Comparison of ENCODE assay signal across 24 cellular contexts in the genomic region with DNA sequence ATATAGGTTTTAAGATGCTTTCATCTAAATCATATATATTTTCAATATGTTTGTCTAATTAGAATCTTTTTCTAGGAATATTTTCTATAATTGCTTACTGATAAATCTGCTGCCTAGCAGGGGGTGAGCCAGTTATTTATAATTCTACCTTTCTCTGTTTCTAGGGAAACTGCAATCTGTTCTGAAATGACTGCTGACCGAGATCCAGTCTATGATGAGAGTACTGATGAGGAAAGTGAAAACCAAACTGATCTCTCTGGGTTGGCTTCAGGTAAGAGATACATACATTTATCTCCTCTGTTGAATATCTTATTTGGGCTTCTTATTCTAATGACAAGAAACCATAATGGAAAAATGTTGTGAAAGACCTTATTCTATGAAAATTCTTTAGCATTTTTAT.
DNase-seq lines count a peak whose midpoint lies in the region; ATAC-seq and TF ChIP-seq lines count a peak whose summit lies in the region.
"Had no signal": no experiment of that assay in that cellular context is flagged by ENCODE, and none has a peak within 500 bp of the region (broad histone marks: within the 10 kb centered on the region; RNA-seq: fewer than 3 reads in every experiment).

No MANE protein-coding gene starts in this region.

- H3K4me3 Mint-ChIP-seq in CD4-positive, alpha-beta T cell = no peak overlapping the region
- no peak overlapping the region for H3K4me3 Mint-ChIP-seq in mesothelial cell of epicardium
- H3K4me3 Mint-ChIP-seq: activated CD4-positive, alpha-beta memory T cell treated with anti-CD3 and anti-CD28 coated beads for 36 hours; activated T-helper 1 cell treated with anti-CD3 and anti-CD28 coated beads, Interleukin-12 subunit alpha, Interleukin-12 subunit beta, Interleukin-2, Interleukin-4 antibody, amounts not matched to agents 30 ng/mL and 10 ng/mL and 1 ng/mL, durations not matched to agents 14 hours and 24 hours and 36 hours; B cell; CD8-positive, alpha-beta memory T cell; naive thymus-derived CD4-positive, alpha-beta T cell; stimulated activated naive B cell treated with anti-CD40 and anti-IgM and Interleukin-4, amounts not matched to agents 10 μg/mL and 1 μg/mL and 100 μg/mL, for 72 hours had no signal

- no peaks in the 10 kb centered on the region for H3K27me3 Mint-ChIP-seq in CD4-positive, alpha-beta T cell
- H3K27me3 Mint-ChIP-seq in mesothelial cell of epicardium (ENCODE audit: low read depth) = no peaks in the 10 kb centered on the region
- H3K27me3 Mint-ChIP-seq: activated CD4-positive, alpha-beta memory T cell treated with anti-CD3 and anti-CD28 coated beads for 36 hours; B cell; CD8-positive, alpha-beta memory T cell; naive thymus-derived CD4-positive, alpha-beta T cell; stimulated activated naive B cell treated with anti-CD40 and anti-IgM and Interleukin-4, amounts not matched to agents 10 μg/mL and 1 μg/mL and 100 μg/mL, for 72 hours had no signal

- in situ Hi-C loops in GM13977 (cut with MboI; ENCODE audit: low pct_unique_long_range_greater_than_20kb, low sequenced_read_pairs, unreplicated experiment) = no loop called here

- H3K4me1 Mint-ChIP-seq in CD4-positive, alpha-beta T cell (ENCODE audit: low read depth) = no peaks in the 10 kb centered on the region
- H3K4me1 Mint-ChIP-seq in mesothelial cell of epicardium = peaks cover 2% of the 10 kb centered on the region
- H3K4me1 Mint-ChIP-seq: B cell; CD8-positive, alpha-beta memory T cell; naive thymus-derived CD4-positive, alpha-beta T cell; stimulated activated naive B cell treated with anti-CD40 and anti-IgM and Interleukin-4, amounts not matched to agents 10 μg/mL and 1 μg/mL and 100 μg/mL, for 72 hours had no signal

- H3K36me3 Mint-ChIP-seq in CD4-positive, alpha-beta T cell (ENCODE audit: low read depth) = peaks cover 28% of the 10 kb centered on the region
- peaks cover 2% of the 10 kb centered on the region for H3K36me3 Mint-ChIP-seq in mesothelial cell of epicardium

- CTCF ChIA-PET in CD4-positive, alpha-beta T cell (lab: Charles Lee) = no interaction called here

- intact Hi-C loops in CD4-positive, alpha-beta T cell (cut with DNase I, micrococcal nuclease) = no loop called here

- no peak overlapping the region for H3K27ac ChIP-seq in CD4-positive, alpha-beta T cell (ENCODE audit: low read depth, low read length)
- H3K27ac ChIP-seq: breast epithelium, left ventricle myocardium inferior, upper lobe of right lung had no signal

- H3K9me3 ChIP-seq in CD4-positive, alpha-beta T cell (ENCODE audit: control insufficient read depth, low read length) = no peaks in the 10 kb centered on the region
- H3K9me3 ChIP-seq: breast epithelium, left ventricle myocardium inferior, upper lobe of right lung had no signal

- POLR2A ChIA-PET in CD4-positive, alpha-beta T cell (lab: Charles Lee) = no interaction called here

- ATAC-seq in HG02938 (IDR thresholded peaks at IDR 0.05; ENCODE audit: unreplicated experiment) = peak; percentile 91
- peak; percentile 53 for ATAC-seq in HG03439 (IDR thresholded peaks at IDR 0.05; ENCODE audit: unreplicated experiment)
- no peak for ATAC-seq in HG03045 (IDR thresholded peaks at IDR 0.05; ENCODE audit: unreplicated experiment)
- ATAC-seq in CD4-positive, alpha-beta T cell (ENCODE audit: poor library complexity) = no peak
- ATAC-seq: naive thymus-derived CD4-positive, alpha-beta T cell; stimulated activated naive B cell treated with anti-CD40 and anti-IgM and Interleukin-4, amounts not matched to agents 10 μg/mL and 1 μg/mL and 100 μg/mL, for 72 hours; upper lobe of right lung had no signal

- TF ChIP-seq CTCF in GM13977 (IDR thresholded peaks at IDR 0.05; ENCODE audit: extremely low read depth, insufficient read depth, missing control alignments) (no peak), GM20000 (IDR thresholded peaks at IDR 0.05; ENCODE audit: extremely low read depth, missing control alignments) (no peak), mesothelial cell of epicardium (IDR thresholded peaks at IDR 0.05; ENCODE audit: unreplicated experiment) (no peak)
- no peak for TF ChIP-seq CTCF in CD4-positive, alpha-beta T cell (IDR thresholded peaks at IDR 0.05)

- DNase-seq in GM13977 (ENCODE audit: low spot score) = peak; percentile 17
- peak; percentile 4 for DNase-seq in GM20000 (ENCODE audit: low spot score)
- no peak for DNase-seq in UCSD-AML1 (lab: John Stamatoyannopoulos, UW; ENCODE audit: unreplicated experiment)
- no peak for DNase-seq in CD4-positive, alpha-beta T cell
- DNase-seq in mesothelial cell of epicardium (ENCODE audit: low spot score in 2 of 2, unreplicated experiment in 2 of 2) = no peak
- DNase-seq: activated CD4-positive, alpha-beta memory T cell treated with anti-CD3 and anti-CD28 coated beads for 36 hours; activated CD8-positive, alpha-beta memory T cell treated with anti-CD3 and anti-CD28 coated beads, Interleukin-2, amount 50 U/mL, for 4 hours; activated naive CD4-positive, alpha-beta T cell treated with anti-CD3 and anti-CD28 coated beads, Interleukin-2, amount 50 U/mL, for 16 hours; CD8-positive, alpha-beta memory T cell; left ventricle myocardium inferior; midbrain; naive thymus-derived CD4-positive, alpha-beta T cell; NCI-H1092; NCI-H187; NCI-H524 treated with DMSO at 0.1 percent for 48 hours; stimulated activated naive B cell treated with anti-CD40 and anti-IgM and Interleukin-4, amounts not matched to agents 10 μg/mL and 1 μg/mL and 100 μg/mL, for 72 hours; T-helper 1 cell; upper lobe of right lung had no signal

- H3K9me3 Mint-ChIP-seq in CD4-positive, alpha-beta T cell = no peaks in the 10 kb centered on the region
- no peaks in the 10 kb centered on the region for H3K9me3 Mint-ChIP-seq in mesothelial cell of epicardium
- H3K9me3 Mint-ChIP-seq: activated CD4-positive, alpha-beta memory T cell treated with anti-CD3 and anti-CD28 coated beads for 36 hours; activated T-helper 1 cell treated with anti-CD3 and anti-CD28 coated beads, Interleukin-12 subunit alpha, Interleukin-12 subunit beta, Interleukin-2, Interleukin-4 antibody, amounts not matched to agents 30 ng/mL and 10 ng/mL and 1 ng/mL, durations not matched to agents 14 hours and 24 hours and 36 hours; CD8-positive, alpha-beta memory T cell; naive thymus-derived CD4-positive, alpha-beta T cell; stimulated activated naive B cell treated with anti-CD40 and anti-IgM and Interleukin-4, amounts not matched to agents 10 μg/mL and 1 μg/mL and 100 μg/mL, for 72 hours had no signal

- no peak overlapping the region for H3K27ac Mint-ChIP-seq in CD4-positive, alpha-beta T cell
- H3K27ac Mint-ChIP-seq in mesothelial cell of epicardium = no peak overlapping the region
- H3K27ac Mint-ChIP-seq: activated CD4-positive, alpha-beta memory T cell treated with anti-CD3 and anti-CD28 coated beads for 36 hours; activated T-helper 1 cell treated with anti-CD3 and anti-CD28 coated beads, Interleukin-12 subunit alpha, Interleukin-12 subunit beta, Interleukin-2, Interleukin-4 antibody, amounts not matched to agents 30 ng/mL and 10 ng/mL and 1 ng/mL, durations not matched to agents 14 hours and 24 hours and 36 hours; B cell; CD8-positive, alpha-beta memory T cell; naive thymus-derived CD4-positive, alpha-beta T cell; stimulated activated naive B cell treated with anti-CD40 and anti-IgM and Interleukin-4, amounts not matched to agents 10 μg/mL and 1 μg/mL and 100 μg/mL, for 72 hours had no signal

- no peaks in the 10 kb centered on the region for H3K27me3 ChIP-seq in CD4-positive, alpha-beta T cell (ENCODE audit: control insufficient read depth, insufficient read depth, low read length)
- H3K27me3 ChIP-seq: breast epithelium, upper lobe of right lung had no signal

Comparison
In these comparisons a context has a peak if more than half of its experiments do, and no peak if none do; other contexts are left out.
1. DNase-seq: peak in GM13977 (single experiment) and GM20000 (single experiment); none in UCSD-AML1 (single experiment), CD4-positive, alpha-beta T cell (0 of 10) and mesothelial cell of epicardium (0 of 2).
2. ATAC-seq: peak in HG02938 (single experiment) and HG03439 (single experiment); none in HG03045 (single experiment) and CD4-positive, alpha-beta T cell (single experiment).